1 cellular context compared by ENCODE assay signal in genomic region chr19:33158365-33158764, GRCh38.
A peak's percentile ranks its signal among the peaks of the same experiment; 100 is the strongest.
TF ChIP-seq lines count a peak whose summit lies in the region.

No MANE protein-coding gene starts in this region.

TF ChIP-seq in HEK293, 187 proteins besides CTCF, POLR2A, EP300 and RAD21:
- TF ChIP-seq YY2 (tag by site-specific recombination; IDR thresholded peaks at IDR 0.05) (0 out of 2 replicates have a peak, but pooled peaks have one; percentile 45), PRDM2 (tag by site-specific recombination; IDR thresholded peaks at IDR 0.05; ENCODE audit: borderline replicate concordance) (no peak)
